In genomic region chr1:25875154-25875855, GRCh38 we compare ENCODE assay signal across 1 cellular context.
TF ChIP-seq lines count a peak whose summit lies in the region.

PAQR7 (minus strand) TSS chr1:25875708; CDS start chr1:25863839, 11,869 bp downstream.

TF ChIP-seq in HepG2, 621 proteins besides CTCF, POLR2A, EP300 and RAD21 (continued from another document and continues in another):
- TF ChIP-seq ZBTB33 (CRISPR knock-in tag; IDR thresholded peaks at IDR 0.05) (no peak; the same call in 1 of the 2 replicates), SETDB1 (CRISPR knock-in tag; IDR thresholded peaks at IDR 0.05; ENCODE audit: borderline replicate concordance) (no peak), SSRP1 (CRISPR knock-in tag; IDR thresholded peaks at IDR 0.05) (no peak), ZNF687 (CRISPR knock-in tag; IDR thresholded peaks at IDR 0.05) (peak; percentile 97), ZNF512B (CRISPR knock-in tag; IDR thresholded peaks at IDR 0.05; ENCODE audit: borderline replicate concordance) (no peak), ELF1 (CRISPR knock-in tag; IDR thresholded peaks at IDR 0.05) (no peak; the same call in 1 of the 2 replicates), HDAC1 (CRISPR knock-in tag; IDR thresholded peaks at IDR 0.05) (peak; percentile 82), ZNF7 (CRISPR knock-in tag; IDR thresholded peaks at IDR 0.05) (0 out of 2 replicates have a peak, but pooled peaks have one; percentile 39), GTF2F1 (IDR thresholded peaks at IDR 0.05; ENCODE audit: low read length) (no peak), ZNF557 (CRISPR knock-in tag; IDR thresholded peaks at IDR 0.05) (0 out of 2 replicates have a peak, but pooled peaks have one; percentile 26), ETS1 (CRISPR knock-in tag; IDR thresholded peaks at IDR 0.05) (peak; percentile 77; the same call in 1 of the 2 replicates), SYNCRIP (IDR thresholded peaks at IDR 0.05; ENCODE audit: insufficient read depth, low read depth, low read length) (no peak), SOX13 (IDR thresholded peaks at IDR 0.05) (0 out of 2 replicates have a peak, but pooled peaks have one; percentile 8), SOX13 (CRISPR knock-in tag; conservative IDR thresholded peaks at IDR 0.05 in 1 of 2, IDR thresholded peaks at IDR 0.05 in 1 of 2) (no peak; a peak in 1 of 4 replicates), SMAD3 (CRISPR knock-in tag; IDR thresholded peaks at IDR 0.05) (no peak), ATF5 (CRISPR knock-in tag; IDR thresholded peaks at IDR 0.05; ENCODE audit: low read depth) (peak; percentile 88; the same call in 1 of the 2 replicates), FOXM1 (CRISPR knock-in tag; IDR thresholded peaks at IDR 0.05) (no peak), ZBTB42 (CRISPR knock-in tag; IDR thresholded peaks at IDR 0.05) (0 out of 2 replicates have a peak, but pooled peaks have one; percentile 43), FOXO1 (CRISPR knock-in tag; IDR thresholded peaks at IDR 0.05) (no peak; the same call in 1 of the 2 replicates), SRY (CRISPR knock-in tag; IDR thresholded peaks at IDR 0.05) (peak; percentile 80; the same call in 1 of the 2 replicates), RNF2 (conservative IDR thresholded peaks at IDR 0.05; ENCODE audit: low read depth) (peak; percentile 90), MYNN (CRISPR knock-in tag; IDR thresholded peaks at IDR 0.05; ENCODE audit: low read depth) (no peak), HOXA5 (CRISPR knock-in tag; IDR thresholded peaks at IDR 0.05) (peak; percentile 50; the same call in 1 of the 2 replicates), ETV6 (CRISPR knock-in tag; conservative IDR thresholded peaks at IDR 0.05) (peak; percentile 78; the same call in 1 of the 2 replicates), RBFOX2 (IDR thresholded peaks at IDR 0.05; ENCODE audit: low read depth, low read length) (peak; percentile 90), MNT (IDR thresholded peaks at IDR 0.05) (no peak), ZNF530 (CRISPR knock-in tag; IDR thresholded peaks at IDR 0.05; ENCODE audit: low read depth) (no peak), SNAPC2 (CRISPR knock-in tag; IDR thresholded peaks at IDR 0.05) (no peak), JUN (CRISPR knock-in tag; IDR thresholded peaks at IDR 0.05) (no peak), ZNF720 (CRISPR knock-in tag; IDR thresholded peaks at IDR 0.05) (no peak), TRAFD1 (CRISPR knock-in tag; IDR thresholded peaks at IDR 0.05; ENCODE audit: borderline replicate concordance) (no peak), MTA3 (CRISPR knock-in tag; IDR thresholded peaks at IDR 0.05) (no peak), STAT5B (CRISPR knock-in tag; IDR thresholded peaks at IDR 0.05) (0 out of 2 replicates have a peak, but pooled peaks have one; percentile 72), PRDM4 (CRISPR knock-in tag; IDR thresholded peaks at IDR 0.05; ENCODE audit: borderline replicate concordance) (peak; percentile 56; the same call in 1 of the 2 replicates), TBL1XR1 (IDR thresholded peaks at IDR 0.05; ENCODE audit: borderline replicate concordance, low read length, partially characterized antibody) (no peak), AGO1 (IDR thresholded peaks at IDR 0.05; ENCODE audit: low read depth, low read length, poor library complexity, severe bottlenecking) (no peak), JUND (CRISPR knock-in tag; IDR thresholded peaks at IDR 0.05) (no peak; the same call in 1 of the 2 replicates), LCORL (IDR thresholded peaks at IDR 0.05) (no peak), LCORL (CRISPR knock-in tag; IDR thresholded peaks at IDR 0.05) (peak; percentile 18; the same call in 1 of the 2 replicates), ZIK1 (CRISPR knock-in tag; IDR thresholded peaks at IDR 0.05; ENCODE audit: borderline replicate concordance, low read depth) (peak; percentile 93), SPEN (CRISPR knock-in tag; IDR thresholded peaks at IDR 0.05; ENCODE audit: low read depth) (peak; percentile 70; the same call in 1 of the 2 replicates), XBP1 (CRISPR knock-in tag; IDR thresholded peaks at IDR 0.05) (no peak), ZNF33A (CRISPR knock-in tag; IDR thresholded peaks at IDR 0.05; ENCODE audit: borderline replicate concordance) (no peak), ZNF713 (CRISPR knock-in tag; IDR thresholded peaks at IDR 0.05) (0 out of 2 replicates have a peak, but pooled peaks have one; percentile 77), ZNF782 (CRISPR knock-in tag; IDR thresholded peaks at IDR 0.05; ENCODE audit: borderline replicate concordance) (peak; percentile 95; the same call in 1 of the 2 replicates), HMGXB4 (CRISPR knock-in tag; IDR thresholded peaks at IDR 0.05; ENCODE audit: borderline replicate concordance in 1 of 2, low read depth in 1 of 2) (peak; percentile 73 to 84; a peak in 3 of 4 replicates), ZNF260 (CRISPR knock-in tag; IDR thresholded peaks at IDR 0.05; ENCODE audit: borderline replicate concordance, low read depth) (no peak)
